ENCODE assay signal across 14 cellular contexts in genomic region chr22:26822300-26822699, GRCh38.
"Had no signal": no experiment of that assay in that cellular context is flagged by ENCODE, and none has a peak within 500 bp of the region (broad histone marks: within the 10 kb centered on the region; RNA-seq: fewer than 3 reads in every experiment).

No MANE protein-coding gene starts in this region.

- H3K36me3 Mint-ChIP-seq: activated CD8-positive, alpha-beta memory T cell treated with anti-CD3 and anti-CD28 coated beads, Interleukin-2, amount 10 ng/mL, durations not matched to agents 7 days and 5 days had no signal

- H3K36me3 ChIP-seq: pancreas, upper lobe of left lung had no signal

- ATAC-seq: activated CD8-positive, alpha-beta memory T cell treated with anti-CD3 and anti-CD28 coated beads, Interleukin-2, amount 10 ng/mL, durations not matched to agents 7 days and 5 days; effector memory CD8-positive, alpha-beta T cell; pancreas; sciatic nerve had no signal

- H3K27me3 Mint-ChIP-seq: activated B cell treated with CpG ODN at 0.5 μM for 24 hours; activated CD4-positive, alpha-beta memory T cell treated with anti-CD3 and anti-CD28 coated beads, Interleukin-2, amount 10 ng/mL, durations not matched to agents 7 days and 5 days; activated naive CD8-positive, alpha-beta T cell; effector memory CD8-positive, alpha-beta T cell had no signal

- H3K27me3 ChIP-seq: pancreas, stomach, upper lobe of left lung had no signal

- H3K4me3 Mint-ChIP-seq: activated B cell treated with CpG ODN at 0.5 μM for 24 hours; activated CD4-positive, alpha-beta memory T cell treated with anti-CD3 and anti-CD28 coated beads, Interleukin-2, amount 10 ng/mL, durations not matched to agents 7 days and 5 days; activated CD8-positive, alpha-beta memory T cell treated with anti-CD3 and anti-CD28 coated beads, Interleukin-2, amount 10 ng/mL, durations not matched to agents 7 days and 5 days; activated naive CD8-positive, alpha-beta T cell; effector memory CD8-positive, alpha-beta T cell; memory B cell had no signal

- H3K4me3 ChIP-seq: pancreas, smooth muscle cell, stomach, upper lobe of left lung had no signal

- H3K9me3 ChIP-seq: pancreas had no signal

- H3K4me1 ChIP-seq: pancreas, stomach, upper lobe of left lung had no signal

- H3K27ac Mint-ChIP-seq: activated B cell treated with CpG ODN at 0.5 μM for 24 hours; activated CD4-positive, alpha-beta memory T cell treated with anti-CD3 and anti-CD28 coated beads, Interleukin-2, amount 10 ng/mL, durations not matched to agents 7 days and 5 days; activated CD8-positive, alpha-beta memory T cell treated with anti-CD3 and anti-CD28 coated beads, Interleukin-2, amount 10 ng/mL, durations not matched to agents 7 days and 5 days; activated naive CD8-positive, alpha-beta T cell; effector memory CD8-positive, alpha-beta T cell; memory B cell had no signal

- H3K4me2 ChIP-seq: smooth muscle cell had no signal

- H3K4me1 Mint-ChIP-seq: activated B cell treated with CpG ODN at 0.5 μM for 24 hours; activated CD4-positive, alpha-beta memory T cell treated with anti-CD3 and anti-CD28 coated beads, Interleukin-2, amount 10 ng/mL, durations not matched to agents 7 days and 5 days; activated CD8-positive, alpha-beta memory T cell treated with anti-CD3 and anti-CD28 coated beads, Interleukin-2, amount 10 ng/mL, durations not matched to agents 7 days and 5 days; memory B cell had no signal

- H3K27ac ChIP-seq: pancreas, stomach, upper lobe of left lung had no signal

- DNase-seq: activated B cell treated with CpG ODN at 0.5 μM for 24 hours; activated CD4-positive, alpha-beta memory T cell treated with anti-CD3 and anti-CD28 coated beads, Interleukin-2, amount 10 ng/mL, durations not matched to agents 7 days and 5 days; activated CD4-positive, alpha-beta T cell treated with anti-CD3 and anti-CD28 coated beads for 48 hours; activated CD8-positive, alpha-beta memory T cell treated with anti-CD3 and anti-CD28 coated beads, Interleukin-2, amount 10 ng/mL, durations not matched to agents 7 days and 5 days; dermis blood vessel endothelial cell; effector memory CD8-positive, alpha-beta T cell; pancreas; stimulated activated CD4-positive, alpha-beta T cell treated with anti-CD3 and anti-CD28 coated beads, Interleukin-4, amount 100 ng/mL, for 1 hour; stomach; upper lobe of left lung had no signal
